Comparison of ENCODE assay signal across 1 cellular context in the genomic region with DNA sequence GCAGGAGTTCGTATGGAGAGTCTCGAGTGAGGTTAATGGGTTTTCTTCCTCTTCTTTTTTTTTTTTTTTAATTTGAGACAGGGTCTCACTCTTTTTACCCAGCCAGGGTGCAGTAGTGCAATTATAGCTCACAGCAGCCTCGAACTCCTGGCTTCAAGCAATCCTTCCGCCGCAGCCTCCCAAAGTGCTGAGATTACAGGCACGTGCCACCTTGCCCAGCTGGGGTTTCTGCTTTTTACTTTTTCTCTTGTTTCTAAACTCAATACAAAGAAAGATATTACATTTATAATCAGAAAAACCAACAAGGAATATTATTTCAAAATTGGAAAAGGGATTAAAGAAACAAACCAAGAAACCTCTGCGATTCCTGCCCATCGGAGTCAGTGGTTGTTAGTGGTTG.
TF ChIP-seq lines count a peak whose summit lies in the region.

No MANE protein-coding gene starts in this region.

TF ChIP-seq in H1, 55 proteins besides CTCF, POLR2A, EP300 and RAD21:
- TF ChIP-seq TAF1 (IDR thresholded peaks at IDR 0.05; ENCODE audit: low read depth, low read length) (no peak), GABPA (IDR thresholded peaks at IDR 0.05; ENCODE audit: borderline replicate concordance, insufficient read depth, low read length) (no peak), KDM1A (IDR thresholded peaks at IDR 0.05; ENCODE audit: borderline replicate concordance, low read length) (no peak), SIRT6 (IDR thresholded peaks at IDR 0.05; ENCODE audit: low read length) (no peak)
